9 cellular contexts compared by ENCODE assay signal in the genomic region with DNA sequence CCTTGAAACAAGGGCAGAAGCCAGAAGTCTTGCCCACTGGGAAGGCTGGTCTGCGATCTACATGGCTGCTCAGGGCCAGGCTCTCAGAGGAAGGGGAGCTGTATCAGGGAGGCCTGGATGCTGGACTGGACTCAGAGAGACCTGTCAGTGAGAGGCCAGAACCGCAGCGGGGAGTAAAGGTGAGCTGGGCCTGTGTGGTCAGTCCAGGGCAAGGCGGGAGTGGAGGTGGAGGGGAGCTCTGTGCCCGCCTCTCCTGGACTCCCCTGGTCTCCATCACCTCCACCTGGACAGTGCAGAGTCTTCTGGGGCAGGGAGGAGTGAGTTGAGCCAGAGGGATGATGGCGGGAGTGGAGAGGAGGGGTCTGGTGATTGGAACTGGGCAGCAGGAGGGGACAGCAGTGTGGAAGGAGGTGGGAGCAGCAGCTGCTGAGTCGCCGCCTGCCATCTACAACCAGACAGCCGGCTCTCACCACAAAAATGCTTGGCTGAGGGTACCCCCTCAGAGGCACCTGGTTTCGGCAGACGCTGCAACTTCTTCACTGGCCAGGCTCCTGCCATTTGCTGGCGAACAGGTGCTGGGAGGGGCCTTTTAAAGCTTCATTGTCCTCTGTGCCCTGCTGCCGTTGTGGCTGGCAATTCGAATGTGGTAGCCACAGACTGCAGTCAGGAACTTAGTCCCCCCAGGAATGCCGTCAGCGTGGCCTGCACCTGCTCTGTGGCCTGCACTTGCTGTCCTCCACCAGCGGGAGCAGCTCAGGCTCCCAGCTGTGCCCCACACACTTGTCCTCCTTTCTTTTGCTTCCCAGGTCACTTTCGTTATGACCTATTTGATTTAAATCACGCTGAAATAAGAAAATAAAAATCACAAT. TPM values are rescaled to one million over a fixed set of nuclear protein-coding genes. Genes with fewer than 3 reads are reported as not detected.
DNase-seq lines count a peak whose midpoint lies in the region; ATAC-seq and TF ChIP-seq lines count a peak whose summit lies in the region.
"Had no signal": no experiment of that assay in that cellular context is flagged by ENCODE, and none has a peak within 500 bp of the region (broad histone marks: within the 10 kb centered on the region; RNA-seq: fewer than 3 reads in every experiment).

No MANE protein-coding gene starts in this region.

- H3K27ac Mint-ChIP-seq in nephron progenitor cell: peak overlapping the region; percentile 92
- H3K27ac Mint-ChIP-seq in naive thymus-derived CD8-positive, alpha-beta T cell: no peak overlapping the region
- H3K27ac Mint-ChIP-seq: activated naive CD4-positive, alpha-beta T cell treated with anti-CD3 and anti-CD28 coated beads, Interleukin-2, amount 50 U/mL, for 24 hours had no signal

- H3K4me3 Mint-ChIP-seq in nephron progenitor cell: peak overlapping the region; percentile 47
- no peak overlapping the region for H3K4me3 Mint-ChIP-seq in naive thymus-derived CD8-positive, alpha-beta T cell
- H3K4me3 Mint-ChIP-seq: activated naive CD4-positive, alpha-beta T cell treated with anti-CD3 and anti-CD28 coated beads, Interleukin-2, amount 50 U/mL, for 24 hours had no signal

- no peaks in the 10 kb centered on the region for H3K9me3 Mint-ChIP-seq in nephron progenitor cell
- no peaks in the 10 kb centered on the region for H3K9me3 Mint-ChIP-seq in naive thymus-derived CD8-positive, alpha-beta T cell
- H3K9me3 Mint-ChIP-seq: activated naive CD4-positive, alpha-beta T cell treated with anti-CD3 and anti-CD28 coated beads, Interleukin-2, amount 50 U/mL, for 24 hours had no signal

- POLR2A ChIA-PET in naive thymus-derived CD8-positive, alpha-beta T cell (lab: Charles Lee): interaction anchor here (1.3 kb wide), 2 partner anchors 10 to 30 kb away, joined by 3 to 4 read pairs; no protein-coding TSS in a partner anchor

- no peak for ATAC-seq in naive thymus-derived CD8-positive, alpha-beta T cell
- ATAC-seq in GM18861 (IDR thresholded peaks at IDR 0.05; ENCODE audit: unreplicated experiment): no peak

- peaks cover 14% of the 10 kb centered on the region for H3K27me3 Mint-ChIP-seq in nephron progenitor cell (ENCODE audit: low read depth, poor library complexity)
- H3K27me3 Mint-ChIP-seq in naive thymus-derived CD8-positive, alpha-beta T cell: peaks cover 0 to 9% (median 0%) of the 10 kb centered on the region in 5 donors
- H3K27me3 Mint-ChIP-seq: activated naive CD4-positive, alpha-beta T cell treated with anti-CD3 and anti-CD28 coated beads, Interleukin-2, amount 50 U/mL, for 24 hours had no signal

- TF ChIP-seq CTCF in nephron progenitor cell (IDR thresholded peaks at IDR 0.05): peak; percentile 21

- H3K4me1 Mint-ChIP-seq in nephron progenitor cell: peaks cover 94% of the 10 kb centered on the region
- H3K4me1 Mint-ChIP-seq in naive thymus-derived CD8-positive, alpha-beta T cell: peaks cover 16 to 82% (median 31%) of the 10 kb centered on the region in 4 donors

- DNase-seq in CD1c-positive myeloid dendritic cell (ENCODE audit: extremely low spot score): peak; percentile 68
- DNase-seq in NCI-H187 (lab: John Stamatoyannopoulos, UW): peak; percentile 49 to 65
- peak; percentile 67 for DNase-seq in ecto neural progenitor cell (ENCODE audit: low spot score)
- DNase-seq in nephron progenitor cell: no peak
- no peak for DNase-seq in naive thymus-derived CD8-positive, alpha-beta T cell
- DNase-seq in LoVo (ENCODE audit: low spot score): no peak
- DNase-seq in NCI-H2081 treated with DMSO at 0.1 percent for 48 hours (lab: John Stamatoyannopoulos, UW): no peak

- no peaks in the 10 kb centered on the region for H3K36me3 Mint-ChIP-seq in nephron progenitor cell (ENCODE audit: low read depth)
- H3K36me3 Mint-ChIP-seq in naive thymus-derived CD8-positive, alpha-beta T cell: peaks cover 0 to 1% (median 0%) of the 10 kb centered on the region in 3 donors
- H3K36me3 Mint-ChIP-seq: activated naive CD4-positive, alpha-beta T cell treated with anti-CD3 and anti-CD28 coated beads, Interleukin-2, amount 50 U/mL, for 24 hours had no signal

RNA-seq across cellular contexts. Expression of gene RASSF4, which starts 3.5 kb away (rescaled TPM):
- total RNA-seq in naive thymus-derived CD8-positive, alpha-beta T cell: 1 to 10 TPM in 1 of 2 experiments, under 1 TPM in 1; 0.88 to 1.8 TPM
- 1 to 10 TPM in 2 of 3 donors, under 1 TPM in 1; 0.40 to 1.7 (median 1.0) TPM for polyA plus RNA-seq in naive thymus-derived CD8-positive, alpha-beta T cell

RNA-seq across cellular contexts. Expression of gene DEPP1, which starts 15.5 kb away (rescaled TPM):
- not detected for total RNA-seq in naive thymus-derived CD8-positive, alpha-beta T cell
- not detected for polyA plus RNA-seq in naive thymus-derived CD8-positive, alpha-beta T cell

RNA-seq across cellular contexts. Expression of gene ZNF22, which starts 37.6 kb away (rescaled TPM):
- 10 to 100 TPM; 46.3 to 47.0 TPM for total RNA-seq in naive thymus-derived CD8-positive, alpha-beta T cell
- 10 to 100 TPM; 54.1 to 62.3 (median 58.7) TPM for polyA plus RNA-seq in naive thymus-derived CD8-positive, alpha-beta T cell

RNA-seq across cellular contexts. Expression of gene TMEM72, which starts 52.0 kb away (rescaled TPM):
- not detected for total RNA-seq in naive thymus-derived CD8-positive, alpha-beta T cell
- not detected for polyA plus RNA-seq in naive thymus-derived CD8-positive, alpha-beta T cell

Comparison
In these comparisons a context has a peak if more than half of its experiments do, and no peak if none do; other contexts are left out.
1. DNase-seq: peak in CD1c-positive myeloid dendritic cell (single experiment), NCI-H187 (2 of 2) and ecto neural progenitor cell (single experiment); none in nephron progenitor cell (single experiment), naive thymus-derived CD8-positive, alpha-beta T cell (0 of 10), LoVo (single experiment) and NCI-H2081 treated with DMSO at 0.1 percent for 48 hours (single experiment).